8 cellular contexts compared by ENCODE assay signal in genomic region chr5:142324871-142325676, GRCh38. TPM values are rescaled to one million over a fixed set of nuclear protein-coding genes. Genes with fewer than 3 reads are reported as not detected.
DNase-seq lines count a peak whose midpoint lies in the region; ATAC-seq and TF ChIP-seq lines count a peak whose summit lies in the region.

A gene with protein sequence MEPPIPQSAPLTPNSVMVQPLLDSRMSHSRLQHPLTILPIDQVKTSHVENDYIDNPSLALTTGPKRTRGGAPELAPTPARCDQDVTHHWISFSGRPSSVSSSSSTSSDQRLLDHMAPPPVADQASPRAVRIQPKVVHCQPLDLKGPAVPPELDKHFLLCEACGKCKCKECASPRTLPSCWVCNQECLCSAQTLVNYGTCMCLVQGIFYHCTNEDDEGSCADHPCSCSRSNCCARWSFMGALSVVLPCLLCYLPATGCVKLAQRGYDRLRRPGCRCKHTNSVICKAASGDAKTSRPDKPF (minus strand): TSS chr5:142325021. CDS start chr5:142315108, 9,913 bp downstream.

- peak; percentile 85 for ATAC-seq in GM19035 (IDR thresholded peaks at IDR 0.05; ENCODE audit: unreplicated experiment)
- ATAC-seq in HG03354 (IDR thresholded peaks at IDR 0.05; ENCODE audit: poor library complexity, severe bottlenecking, unreplicated experiment), result peak; percentile 67

- DNase-seq in AG10803 (ENCODE audit: low read depth), result peak; percentile 96
- DNase-seq in NCI-H446 (lab: John Stamatoyannopoulos, UW), result peak; percentile 90 to 97
- DNase-seq in activated CD4-positive, alpha-beta T cell treated with anti-CD3 and anti-CD28 coated beads for 24 hours (ENCODE audit: low read depth in 2 of 2), result peak; percentile 77 to 79
- peak; percentile 99 for DNase-seq in choroid plexus epithelial cell (ENCODE audit: low read depth)
- DNase-seq in kidney epithelial cell (ENCODE audit: low read depth), result peak; percentile 84
- DNase-seq in stimulated activated CD4-positive, alpha-beta T cell treated with anti-CD3 and anti-CD28 coated beads, Interleukin-15, amount 100 ng/mL, for 24 hours, result peak; percentile 92

- no peaks in the 10 kb centered on the region for H3K36me3 ChIP-seq in kidney epithelial cell (ENCODE audit: control insufficient read depth, insufficient read depth, low read length)

- H3K4me3 ChIP-seq in AG10803 (ENCODE audit: low read length) (peak within 1 kb of the TSS; percentile 88), choroid plexus epithelial cell (ENCODE audit: low read depth, low read length) (peak within 1 kb of the TSS; percentile 92), kidney epithelial cell (ENCODE audit: low read depth, low read length) (peak within 1 kb of the TSS; percentile 71)

- no peaks in the 10 kb centered on the region for H3K27me3 ChIP-seq in kidney epithelial cell (ENCODE audit: control insufficient read depth, insufficient read depth, low read length)

- no peak; the same call in 1 of the 2 replicates for TF ChIP-seq CTCF in AG10803 (conservative IDR thresholded peaks at IDR 0.05; ENCODE audit: low read length)
- TF ChIP-seq CTCF in choroid plexus epithelial cell (conservative IDR thresholded peaks at IDR 0.05; ENCODE audit: low read depth, low read length), result no peak
- no peak for TF ChIP-seq CTCF in kidney epithelial cell (IDR thresholded peaks at IDR 0.05; ENCODE audit: insufficient read depth, low read length, poor library complexity, severe bottlenecking)

RNA-seq across cellular contexts. Expression of the gene that starts here (rescaled TPM):
- total RNA-seq in kidney epithelial cell, result 34.7 and 36.9 TPM in 2 replicates

Comparison
In these comparisons a context has a peak if more than half of its experiments do, and no peak if none do; other contexts are left out.
1. Peak in every context shown above with its lines: DNase-seq, ATAC-seq and H3K4me3 ChIP-seq.